In the genomic region with DNA sequence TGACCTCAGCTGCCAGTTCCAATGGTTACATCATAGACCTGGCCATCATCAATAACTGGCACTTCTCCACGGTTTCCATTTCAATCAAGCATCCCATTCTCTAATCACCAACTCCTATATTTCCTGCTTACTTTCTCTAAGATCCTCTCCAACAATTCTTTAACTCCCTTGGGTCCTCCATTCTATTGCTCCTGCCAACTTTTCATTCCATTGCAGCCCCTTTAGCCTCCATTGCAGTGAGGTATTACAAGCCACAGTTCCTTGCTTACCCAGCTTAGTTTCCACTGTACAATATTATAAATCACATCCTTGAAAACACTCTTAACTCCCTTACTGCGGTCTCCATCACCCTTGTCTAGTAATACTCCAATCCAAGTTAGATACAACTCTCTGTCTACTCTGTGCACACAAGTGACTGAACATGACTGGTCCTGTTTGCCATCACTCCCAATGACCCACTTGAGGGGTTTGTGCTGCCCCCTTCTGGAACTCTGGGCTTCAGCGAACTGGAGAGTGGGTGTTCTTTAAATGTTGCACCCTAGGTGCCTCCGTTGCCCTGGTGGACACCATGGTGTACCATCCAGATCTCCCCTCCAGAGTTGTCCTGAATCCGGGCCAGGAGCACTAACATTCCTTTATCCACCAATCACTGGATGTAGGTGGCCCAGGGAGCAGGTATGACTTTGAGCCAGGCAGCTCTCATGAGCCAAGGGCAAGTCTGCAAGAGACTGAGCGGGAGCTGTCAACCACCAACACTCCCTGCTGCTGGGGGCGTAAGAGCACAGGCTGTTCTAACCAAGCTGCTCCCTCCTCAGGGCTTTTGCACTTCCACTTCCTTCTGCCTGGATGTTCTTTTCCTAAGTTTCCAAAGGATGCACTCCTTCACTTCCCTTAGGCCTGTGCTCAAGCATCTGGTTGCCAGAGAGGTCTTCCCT, we compare ENCODE assay signal across 9 cellular contexts. TPM values are rescaled to one million over a fixed set of nuclear protein-coding genes. Genes with fewer than 3 reads are reported as not detected.
DNase-seq lines count a peak whose midpoint lies in the region; ATAC-seq and TF ChIP-seq lines count a peak whose summit lies in the region.
"Had no signal": no experiment of that assay in that cellular context is flagged by ENCODE, and none has a peak within 500 bp of the region (broad histone marks: within the 10 kb centered on the region; RNA-seq: fewer than 3 reads in every experiment).

No MANE protein-coding gene starts in this region.

- ATAC-seq in naive thymus-derived CD8-positive, alpha-beta T cell = peak; percentile 84 to 89
- ATAC-seq in psoas muscle (no peak), HG03432 (IDR thresholded peaks at IDR 0.05; ENCODE audit: unreplicated experiment) (no peak), GM21528 (IDR thresholded peaks at IDR 0.05; ENCODE audit: low FRiP score, unreplicated experiment) (no peak), HG02970 (IDR thresholded peaks at IDR 0.05; ENCODE audit: low FRiP score, unreplicated experiment) (no peak)

- H3K9me3 Mint-ChIP-seq in activated T-cell treated with anti-CD3 and anti-CD28 coated beads, Interleukin-2, amount 50 U/mL, for 24 hours = no peaks in the 10 kb centered on the region
- H3K9me3 Mint-ChIP-seq in naive thymus-derived CD8-positive, alpha-beta T cell = no peaks in the 10 kb centered on the region

- H3K27me3 Mint-ChIP-seq in activated T-cell treated with anti-CD3 and anti-CD28 coated beads, Interleukin-2, amount 50 U/mL, for 24 hours = no peaks in the 10 kb centered on the region
- H3K27me3 Mint-ChIP-seq in naive thymus-derived CD8-positive, alpha-beta T cell = no peaks in the 10 kb centered on the region

- no peak overlapping the region for H3K4me3 Mint-ChIP-seq in activated T-cell treated with anti-CD3 and anti-CD28 coated beads, Interleukin-2, amount 50 U/mL, for 24 hours
- peak overlapping the region in 2 of 10 donors; percentile 3 to 12 for H3K4me3 Mint-ChIP-seq in naive thymus-derived CD8-positive, alpha-beta T cell

- 63 to 70% (median 66%) methylated on average over 7 of the region's 7 CpGs for WGBS in psoas muscle, 3 donors

- H3K9me3 ChIP-seq in psoas muscle = no peaks in the 10 kb centered on the region
- H3K9me3 ChIP-seq: thoracic aorta had no signal

- peak; percentile 68 for TF ChIP-seq CTCF in GM06990 (IDR thresholded peaks at IDR 0.05; ENCODE audit: insufficient read depth, low read length, poor library complexity, severe bottlenecking)
- no peak for TF ChIP-seq CTCF in psoas muscle (IDR thresholded peaks at IDR 0.05)

- H3K27ac Mint-ChIP-seq in activated T-cell treated with anti-CD3 and anti-CD28 coated beads, Interleukin-2, amount 50 U/mL, for 24 hours = no peak overlapping the region
- peak overlapping the region in 6 of 10 donors; percentile 0 to 56 (median 23) for H3K27ac Mint-ChIP-seq in naive thymus-derived CD8-positive, alpha-beta T cell

- no peaks in the 10 kb centered on the region for H3K36me3 ChIP-seq in GM06990 (ENCODE audit: control insufficient read depth, insufficient read depth, low read length)
- H3K36me3 ChIP-seq in psoas muscle (ENCODE audit: insufficient read depth in 1 of 2, low read depth in 1 of 2) = no peaks in the 10 kb centered on the region
- H3K36me3 ChIP-seq: thoracic aorta had no signal

- POLR2A ChIA-PET in naive thymus-derived CD8-positive, alpha-beta T cell (lab: Charles Lee) = interaction anchor here (1.3 to 9.8 kb wide), 3 partner anchors 11 to 48 kb away, joined by 5 to 122 read pairs (median 5); a partner anchor contains a TSS

- H3K36me3 Mint-ChIP-seq in activated T-cell treated with anti-CD3 and anti-CD28 coated beads, Interleukin-2, amount 50 U/mL, for 24 hours (ENCODE audit: low read depth) = no peaks in the 10 kb centered on the region
- H3K36me3 Mint-ChIP-seq in naive thymus-derived CD8-positive, alpha-beta T cell = no peaks in the 10 kb centered on the region

- H3K4me3 ChIP-seq in GM06990 (replicated peaks; ENCODE audit: low read depth, low read length) = no peak overlapping the region
- no peak overlapping the region for H3K4me3 ChIP-seq in psoas muscle
- H3K4me3 ChIP-seq: thoracic aorta had no signal

- DNase-seq in GM06990 (ENCODE audit: extremely low read depth, insufficient read length) (no peak), M059J (ENCODE audit: low read depth) (peak; percentile 22), psoas muscle (no peak)
- DNase-seq in activated T-cell treated with anti-CD3 and anti-CD28 coated beads, Interleukin-2, amount 50 U/mL, for 24 hours = peak; percentile 68
- DNase-seq in naive thymus-derived CD8-positive, alpha-beta T cell = peak; percentile 30 to 82 (median 60)

- H3K4me1 ChIP-seq in psoas muscle = no peaks in the 10 kb centered on the region

- H3K27me3 ChIP-seq in GM06990 (replicated peaks; ENCODE audit: control insufficient read depth, insufficient read depth, low read length) (no peaks in the 10 kb centered on the region), psoas muscle (ENCODE audit: insufficient read depth in 3 of 3, low read length in 2 of 3) (peaks cover 0 to 10% (median 0%) of the 10 kb centered on the region in 3 donors)

- intact Hi-C loops in psoas muscle (cut with DNase I) = no loop called here

- H3K4me1 Mint-ChIP-seq in activated T-cell treated with anti-CD3 and anti-CD28 coated beads, Interleukin-2, amount 50 U/mL, for 24 hours (ENCODE audit: low read depth) = peaks cover 25% of the 10 kb centered on the region
- peaks cover 15 to 29% (median 25%) of the 10 kb centered on the region in 4 donors for H3K4me1 Mint-ChIP-seq in naive thymus-derived CD8-positive, alpha-beta T cell

- H3K27ac ChIP-seq in psoas muscle = no peak overlapping the region
- H3K27ac ChIP-seq: thoracic aorta had no signal

RNA-seq across cellular contexts. Expression of a gene that starts 3.7 kb away (rescaled TPM):
- not detected in 2 replicates for total RNA-seq in M059J (2014; rRNA removed; shearing (Covaris generic))
- under 1 TPM; 0.22 to 0.34 TPM for total RNA-seq in naive thymus-derived CD8-positive, alpha-beta T cell
- not detected for polyA plus RNA-seq in naive thymus-derived CD8-positive, alpha-beta T cell
- under 1 TPM in 1 of 4 donors, not detected in 3; 0.32 TPM for total RNA-seq in psoas muscle
- polyA plus RNA-seq in psoas muscle = under 1 TPM in 1 of 3 donors, not detected in 2; 0.09 TPM
- total RNA-seq: thoracic aorta had no signal

RNA-seq across cellular contexts. Expression of a gene that starts 16.9 kb away (rescaled TPM):
- total RNA-seq in M059J (2014; rRNA removed; shearing (Covaris generic)) = 8.5 and 10.8 TPM in 2 replicates
- 100 to 1,000 TPM; 146 TPM for total RNA-seq in naive thymus-derived CD8-positive, alpha-beta T cell
- polyA plus RNA-seq in naive thymus-derived CD8-positive, alpha-beta T cell = 10 to 100 TPM; 18.9 to 21.7 (median 19.1) TPM
- 10 to 100 TPM; 13.3 to 19.6 (median 16.5) TPM for total RNA-seq in psoas muscle
- 10 to 100 TPM; 14.2 to 28.9 (median 19.2) TPM for polyA plus RNA-seq in psoas muscle

RNA-seq across cellular contexts. Expression of a gene that starts 37.5 kb away (rescaled TPM):
- 55.4 and 57.3 TPM in 2 replicates for total RNA-seq in M059J (2014; rRNA removed; shearing (Covaris generic))
- 10 to 100 TPM; 72.5 to 83.6 TPM for total RNA-seq in naive thymus-derived CD8-positive, alpha-beta T cell
- 10 to 100 TPM; 39.8 to 46.1 (median 43.6) TPM for polyA plus RNA-seq in naive thymus-derived CD8-positive, alpha-beta T cell
- 10 to 100 TPM; 13.6 to 22.3 (median 17.7) TPM for total RNA-seq in psoas muscle
- 10 to 100 TPM; 12.7 to 21.1 (median 16.5) TPM for polyA plus RNA-seq in psoas muscle

RNA-seq across cellular contexts. Expression of a gene that starts 48.1 kb away (rescaled TPM):
- not detected in 2 replicates for total RNA-seq in M059J (2014; rRNA removed; shearing (Covaris generic))
- total RNA-seq in naive thymus-derived CD8-positive, alpha-beta T cell = 10 to 100 TPM; 24.8 to 27.6 TPM
- 10 to 100 TPM; 38.1 to 53.8 (median 42.4) TPM for polyA plus RNA-seq in naive thymus-derived CD8-positive, alpha-beta T cell
- 1 to 10 TPM; 1.4 to 1.8 (median 1.6) TPM for total RNA-seq in psoas muscle
- 1 to 10 TPM; 1.2 to 4.1 (median 3.6) TPM for polyA plus RNA-seq in psoas muscle

Comparison
In these comparisons a context has a peak if more than half of its experiments do, and no peak if none do; other contexts are left out.
1. DNase-seq: peak in M059J (single experiment), activated T-cell treated with anti-CD3 and anti-CD28 coated beads, Interleukin-2, amount 50 U/mL, for 24 hours (single experiment) and naive thymus-derived CD8-positive, alpha-beta T cell (10 of 10); none in GM06990 (single experiment) and psoas muscle (0 of 2).
2. ATAC-seq: peak in naive thymus-derived CD8-positive, alpha-beta T cell (2 of 2); none in psoas muscle (0 of 4), HG03432 (single experiment), GM21528 (single experiment) and HG02970 (single experiment).
3. RNA of a gene that starts 16.9 kb away (total RNA-seq): 146 TPM in naive thymus-derived CD8-positive, alpha-beta T cell; 13.3 to 19.6 TPM in psoas muscle and 8.5 to 10.8 TPM in M059J; every median in the first group is over 4 times any median in the second.